ENCODE assay signal across 17 cellular contexts in genomic region chr3:52782412-52783210, GRCh38. TPM values are rescaled to one million over a fixed set of nuclear protein-coding genes. Genes with fewer than 3 reads are reported as not detected.
"Had no signal": no experiment of that assay in that cellular context is flagged by ENCODE, and none has a peak within 500 bp of the region (broad histone marks: within the 10 kb centered on the region; RNA-seq: fewer than 3 reads in every experiment).

No MANE protein-coding gene starts in this region.

- H3K79me2 ChIP-seq: parathyroid adenoma had no signal

- H3K4me3 Mint-ChIP-seq: activated naive CD8-positive, alpha-beta T cell; activated T-cell treated with anti-CD3 and anti-CD28 coated beads, Interleukin-2, amount 50 U/mL, for 4 hours had no signal

- H3K4me3 ChIP-seq: esophagus muscularis mucosa had no signal

- H3K27ac Mint-ChIP-seq: activated naive CD8-positive, alpha-beta T cell had no signal

- H3K9ac ChIP-seq: parathyroid adenoma had no signal

- H3K36me3 Mint-ChIP-seq: activated naive CD8-positive, alpha-beta T cell had no signal

- H3K27ac ChIP-seq: esophagus muscularis mucosa, parathyroid adenoma had no signal

- ATAC-seq: activated T-cell treated with anti-CD3 and anti-CD28 coated beads, Interleukin-2, amount 50 U/mL, for 4 hours had no signal

- H3K27me3 Mint-ChIP-seq: activated naive CD8-positive, alpha-beta T cell had no signal

- H3K9me3 Mint-ChIP-seq: activated T-cell treated with anti-CD3 and anti-CD28 coated beads, Interleukin-2, amount 50 U/mL, for 4 hours had no signal

- H3K4me1 ChIP-seq: esophagus muscularis mucosa, parathyroid adenoma had no signal

- DNase-seq: activated CD4-positive, alpha-beta T cell treated with anti-CD3 and anti-CD28 coated beads, Interleukin-2, amount 50 U/mL, for 4 hours; activated effector memory CD4-positive, alpha-beta T cell treated with anti-CD3 and anti-CD28 coated beads, Interleukin-2, amount 50 U/mL, for 16 hours; activated T-cell treated with anti-CD3 and anti-CD28 coated beads, Interleukin-2, amount 50 U/mL, for 4 hours; amniotic stem cell; caudate nucleus; kidney; midbrain; retina; small intestine; stimulated activated CD4-positive, alpha-beta T cell treated with anti-CD3 and anti-CD28 coated beads, Interleukin-4, amount 100 ng/mL, for 4 hours; stimulated activated CD8-positive, alpha-beta memory T cell treated with anti-CD3 and anti-CD28 coated beads, Interleukin-4, amount 100 ng/mL, for 48 hours; stimulated activated naive CD4-positive, alpha-beta T cell treated with Interleukin-2 at 50 U/mL for 16 hours; trophoblast cell had no signal

- H3K36me3 ChIP-seq: esophagus muscularis mucosa had no signal

- H3K9me3 ChIP-seq: esophagus muscularis mucosa had no signal

- H2AFZ ChIP-seq: parathyroid adenoma had no signal

RNA-seq across cellular contexts. Expression of gene ITIH1, which starts 5.2 kb away (rescaled TPM):
- total RNA-seq: esophagus muscularis mucosa, myocyte had no signal

RNA-seq across cellular contexts. Expression of gene ITIH3, which starts 12.0 kb away (rescaled TPM):
- total RNA-seq: myocyte had no signal
